Comparison of ENCODE assay signal across 12 cellular contexts in genomic region chr2:70328921-70329561, GRCh38. TPM values are rescaled to one million over a fixed set of nuclear protein-coding genes. Genes with fewer than 3 reads are reported as not detected.
DNase-seq lines count a peak whose midpoint lies in the region; ATAC-seq lines count a peak whose summit lies in the region.
"Had no signal": no experiment of that assay in that cellular context is flagged by ENCODE, and none has a peak within 500 bp of the region (broad histone marks: within the 10 kb centered on the region; RNA-seq: fewer than 3 reads in every experiment).

No MANE protein-coding gene starts in this region.

- no peaks in the 10 kb centered on the region for H3K36me3 Mint-ChIP-seq in stimulated activated naive B cell treated with anti-CD40 and anti-IgM and Interleukin-4, amounts not matched to agents 10 μg/mL and 1 μg/mL and 100 μg/mL, for 72 hours
- H3K36me3 Mint-ChIP-seq in T-helper 17 cell (ENCODE audit: low read depth): no peaks in the 10 kb centered on the region
- H3K36me3 Mint-ChIP-seq in activated T-helper 2 cell treated with anti-CD3 and anti-CD28 coated beads, Interferon-gamma antibody, Interleukin-2, Interleukin-4, amounts not matched to agents 10 μg/mL and 5 μg/mL and 100 μg/mL, durations not matched to agents 14 hours and 24 hours and 36 hours (ENCODE audit: low read depth): no peaks in the 10 kb centered on the region

- DNase-seq in 8988T (peak; percentile 46), HK-2 (ENCODE audit: unreplicated experiment) (peak; percentile 40), RKO (ENCODE audit: low spot score) (peak; percentile 3), kidney tubule cell (ENCODE audit: low spot score) (peak; percentile 96), T-helper 17 cell (no peak)
- no peak for DNase-seq in stimulated activated naive B cell treated with anti-CD40 and anti-IgM and Interleukin-4, amounts not matched to agents 10 μg/mL and 1 μg/mL and 100 μg/mL, for 72 hours
- DNase-seq in activated T-helper 2 cell treated with anti-CD3 and anti-CD28 coated beads, Interferon-gamma antibody, Interleukin-2, Interleukin-4, amounts not matched to agents 10 μg/mL and 5 μg/mL and 100 μg/mL, durations not matched to agents 14 hours and 24 hours and 36 hours (ENCODE audit: low spot score): no peak
- DNase-seq: activated CD8-positive, alpha-beta memory T cell treated with anti-CD3 and anti-CD28 coated beads, Interleukin-2, amount 50 U/mL, for 4 hours; BE2C; GOT3; heart right ventricle had no signal

- H3K27ac Mint-ChIP-seq in stimulated activated naive B cell treated with anti-CD40 and anti-IgM and Interleukin-4, amounts not matched to agents 10 μg/mL and 1 μg/mL and 100 μg/mL, for 72 hours: no peak overlapping the region
- H3K27ac Mint-ChIP-seq in T-helper 17 cell: no peak overlapping the region
- H3K27ac Mint-ChIP-seq in activated T-helper 2 cell treated with anti-CD3 and anti-CD28 coated beads, Interferon-gamma antibody, Interleukin-2, Interleukin-4, amounts not matched to agents 10 μg/mL and 5 μg/mL and 100 μg/mL, durations not matched to agents 14 hours and 24 hours and 36 hours: no peak overlapping the region

- intact Hi-C loops in activated T-helper 2 cell treated with anti-CD3 and anti-CD28 coated beads, Interferon-gamma antibody, Interleukin-2, Interleukin-4, amounts not matched to agents 10 μg/mL and 5 μg/mL and 100 μg/mL, durations not matched to agents 14 hours and 24 hours and 36 hours (cut with micrococcal nuclease): no loop called here

- no peak overlapping the region for H3K4me3 Mint-ChIP-seq in stimulated activated naive B cell treated with anti-CD40 and anti-IgM and Interleukin-4, amounts not matched to agents 10 μg/mL and 1 μg/mL and 100 μg/mL, for 72 hours
- no peak overlapping the region for H3K4me3 Mint-ChIP-seq in T-helper 17 cell
- H3K4me3 Mint-ChIP-seq in activated T-helper 2 cell treated with anti-CD3 and anti-CD28 coated beads, Interferon-gamma antibody, Interleukin-2, Interleukin-4, amounts not matched to agents 10 μg/mL and 5 μg/mL and 100 μg/mL, durations not matched to agents 14 hours and 24 hours and 36 hours (ENCODE audit: low read depth): no peak overlapping the region

- no peaks in the 10 kb centered on the region for H3K9me3 ChIP-seq in T-helper 17 cell (ENCODE audit: control insufficient read depth, low read length, poor library complexity, severe bottlenecking)
- H3K9me3 ChIP-seq: BE2C, heart right ventricle had no signal

- no peak for ATAC-seq in stimulated activated naive B cell treated with anti-CD40 and anti-IgM and Interleukin-4, amounts not matched to agents 10 μg/mL and 1 μg/mL and 100 μg/mL, for 72 hours (replicated peaks)
- no peak for ATAC-seq in HG03439 (IDR thresholded peaks at IDR 0.05; ENCODE audit: unreplicated experiment)
- ATAC-seq in T-helper 17 cell: no peak

- H3K27me3 Mint-ChIP-seq in stimulated activated naive B cell treated with anti-CD40 and anti-IgM and Interleukin-4, amounts not matched to agents 10 μg/mL and 1 μg/mL and 100 μg/mL, for 72 hours: peaks cover 5 to 20% of the 10 kb centered on the region in 2 donors
- peaks cover 6% of the 10 kb centered on the region for H3K27me3 Mint-ChIP-seq in T-helper 17 cell
- H3K27me3 Mint-ChIP-seq in activated T-helper 2 cell treated with anti-CD3 and anti-CD28 coated beads, Interferon-gamma antibody, Interleukin-2, Interleukin-4, amounts not matched to agents 10 μg/mL and 5 μg/mL and 100 μg/mL, durations not matched to agents 14 hours and 24 hours and 36 hours (ENCODE audit: low read depth): peaks cover 11% of the 10 kb centered on the region

- no peaks in the 10 kb centered on the region for H3K4me1 Mint-ChIP-seq in stimulated activated naive B cell treated with anti-CD40 and anti-IgM and Interleukin-4, amounts not matched to agents 10 μg/mL and 1 μg/mL and 100 μg/mL, for 72 hours
- peaks cover 2% of the 10 kb centered on the region for H3K4me1 Mint-ChIP-seq in T-helper 17 cell
- no peaks in the 10 kb centered on the region for H3K4me1 Mint-ChIP-seq in activated T-helper 2 cell treated with anti-CD3 and anti-CD28 coated beads, Interferon-gamma antibody, Interleukin-2, Interleukin-4, amounts not matched to agents 10 μg/mL and 5 μg/mL and 100 μg/mL, durations not matched to agents 14 hours and 24 hours and 36 hours (ENCODE audit: low read depth)

- H3K9me3 Mint-ChIP-seq in stimulated activated naive B cell treated with anti-CD40 and anti-IgM and Interleukin-4, amounts not matched to agents 10 μg/mL and 1 μg/mL and 100 μg/mL, for 72 hours: no peaks in the 10 kb centered on the region
- H3K9me3 Mint-ChIP-seq in activated T-helper 2 cell treated with anti-CD3 and anti-CD28 coated beads, Interferon-gamma antibody, Interleukin-2, Interleukin-4, amounts not matched to agents 10 μg/mL and 5 μg/mL and 100 μg/mL, durations not matched to agents 14 hours and 24 hours and 36 hours: no peaks in the 10 kb centered on the region

RNA-seq across cellular contexts. Expression of gene FAM136A, which starts 27.2 kb away (rescaled TPM):
- 10 to 100 TPM; 15.5 to 30.6 TPM for total RNA-seq in T-helper 17 cell
- 71.3 and 71.8 TPM in 2 replicates for total RNA-seq in activated T-helper 2 cell treated with anti-CD3 and anti-CD28 coated beads, Interferon-gamma antibody, Interleukin-2, Interleukin-4, amounts not matched to agents 10 μg/mL and 5 μg/mL and 100 μg/mL, durations not matched to agents 14 hours and 24 hours and 36 hours

RNA-seq across cellular contexts. Expression of gene SNRPG, which starts 35.5 kb away (rescaled TPM):
- 10 to 100 TPM; 78.4 to 90.1 TPM for total RNA-seq in T-helper 17 cell
- 415 and 420 TPM in 2 replicates for total RNA-seq in activated T-helper 2 cell treated with anti-CD3 and anti-CD28 coated beads, Interferon-gamma antibody, Interleukin-2, Interleukin-4, amounts not matched to agents 10 μg/mL and 5 μg/mL and 100 μg/mL, durations not matched to agents 14 hours and 24 hours and 36 hours

Comparison
In these comparisons a context has a peak if more than half of its experiments do, and no peak if none do; other contexts are left out.
1. DNase-seq: peak in 8988T (single experiment), HK-2 (single experiment), RKO (single experiment) and kidney tubule cell (single experiment); none in stimulated activated naive B cell treated with anti-CD40 and anti-IgM and Interleukin-4, amounts not matched to agents 10 μg/mL and 1 μg/mL and 100 μg/mL, for 72 hours (single experiment), T-helper 17 cell (0 of 3) and activated T-helper 2 cell treated with anti-CD3 and anti-CD28 coated beads, Interferon-gamma antibody, Interleukin-2, Interleukin-4, amounts not matched to agents 10 μg/mL and 5 μg/mL and 100 μg/mL, durations not matched to agents 14 hours and 24 hours and 36 hours (single experiment).